23 cellular contexts compared by ENCODE assay signal in the genomic region with DNA sequence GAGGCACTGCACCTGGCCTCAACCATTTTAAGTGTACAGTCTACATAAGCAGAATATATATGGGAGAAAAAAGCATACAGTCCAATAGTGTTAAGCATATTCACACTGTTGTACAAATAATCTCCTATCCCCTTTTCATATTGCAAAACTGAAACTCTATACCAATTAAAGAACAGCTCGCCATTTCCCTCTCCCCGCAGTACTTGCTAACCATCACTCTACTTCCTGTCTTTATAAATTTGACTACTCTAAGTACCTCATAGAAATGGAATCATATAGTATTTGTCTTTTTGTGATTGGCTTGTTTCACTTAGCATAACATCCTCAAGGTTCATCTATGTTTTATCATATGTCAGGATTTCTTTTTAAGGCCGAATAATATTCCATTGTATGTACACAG. TPM values are rescaled to one million over a fixed set of nuclear protein-coding genes. Genes with fewer than 3 reads are reported as not detected.
DNase-seq lines count a peak whose midpoint lies in the region; ATAC-seq, FAIRE-seq and TF ChIP-seq lines count a peak whose summit lies in the region.
"Had no signal": no experiment of that assay in that cellular context is flagged by ENCODE, and none has a peak within 500 bp of the region (broad histone marks: within the 10 kb centered on the region; RNA-seq: fewer than 3 reads in every experiment).

No MANE protein-coding gene starts in this region.

- in situ Hi-C loops in GM12878 (cut with MboI), result loop anchor here (5.0 kb wide), 1 partner anchor 288 kb away; no protein-coding TSS in a partner anchor

- H3K4me2 ChIP-seq in OCI-LY7 (ENCODE audit: low read length), result no peak overlapping the region
- no peak overlapping the region for H3K4me2 ChIP-seq in GM12878 (ENCODE audit: control insufficient read depth, insufficient read depth)
- H3K4me2 ChIP-seq: KMS-11 had no signal

- peak overlapping the region; percentile 82 for H3K27ac Mint-ChIP-seq in activated naive CD4-positive, alpha-beta T cell treated with anti-CD3 and anti-CD28 coated beads, Interleukin-2, amount 50 U/mL, for 24 hours

- RAD21 ChIA-PET in GM12878 (lab: Charles Lee; ENCODE audit: unreplicated experiment), result interaction anchor here (0.9 to 7.4 kb wide), 13 partner anchors 9 to 291 kb away, joined by 3 to 388 read pairs (median 5); partner anchors contain the start of genes ARHGEF3 and TASOR

- peak; percentile 49 for FAIRE-seq in GM12878 (lab: Jason Lieb, UNC)
- FAIRE-seq: HTR-8/SVneo had no signal

- H3K79me2 ChIP-seq in OCI-LY7 (ENCODE audit: insufficient read depth, low read depth, low read length), result no peaks in the 10 kb centered on the region
- no peaks in the 10 kb centered on the region for H3K79me2 ChIP-seq in GM12878 (ENCODE audit: control insufficient read depth, insufficient read depth, low read length)

- H3K27ac ChIP-seq in OCI-LY7 (ENCODE audit: low read depth, low read length, poor library complexity, severe bottlenecking), result no peak overlapping the region
- no peak overlapping the region for H3K27ac ChIP-seq in GM12878 (ENCODE audit: control insufficient read depth, insufficient read depth)
- H3K27ac ChIP-seq: KMS-11, left lung, psoas muscle, stomach, transverse colon had no signal

- CTCF ChIA-PET in OCI-LY7 (lab: Charles Lee; ENCODE audit: unreplicated experiment) (no interaction called here), GM12878 (lab: Yijun Ruan, JAX) (interaction anchor here (0.8 to 8.5 kb wide), 16 partner anchors 8 to 291 kb away, joined by 3 to 429 read pairs (median 5); partner anchors contain the start of genes ARHGEF3 and TASOR)

- no peak overlapping the region for H3K9ac ChIP-seq in GM12878 (ENCODE audit: control insufficient read depth, insufficient read depth, low read length)
- H3K9ac ChIP-seq: KMS-11 had no signal

- no peaks in the 10 kb centered on the region for H3K27me3 Mint-ChIP-seq in activated naive CD4-positive, alpha-beta T cell treated with anti-CD3 and anti-CD28 coated beads, Interleukin-2, amount 50 U/mL, for 24 hours

- DNase-seq in activated naive CD4-positive, alpha-beta T cell treated with Interleukin-2 at 50 U/mL for 16 hours, result no peak
- DNase-seq in OCI-LY7 (ENCODE audit: low spot score) (peak; percentile 24), GM12878 (ENCODE audit: low read depth, low spot score) (no peak), hepatic stellate cell (ENCODE audit: low spot score) (no peak), NCI-H1092 treated with DMSO at 0.1 percent for 48 hours (lab: John Stamatoyannopoulos, UW) (no peak), NCI-H146 treated with DMSO at 0.1 percent for 48 hours (lab: John Stamatoyannopoulos, UW; ENCODE audit: unreplicated experiment) (no peak)
- no peak for DNase-seq in NK-92 treated with Interleukin-12 subunit alpha and Interleukin-12 subunit beta, amount 100 ng/mL, for 24 hours (lab: John Stamatoyannopoulos, UW)
- DNase-seq: amniotic stem cell; DND-41; H7; head of caudate nucleus; left lung; NCI-H1048; NCI-H510A; OCI-M1; psoas muscle; Right ventricle myocardium superior; stimulated activated CD4-positive, alpha-beta T cell treated with anti-CD3 and anti-CD28 coated beads, Interleukin-1b, Interleukin-23, amount 100 ng/mL, for 48 hours; stomach; transverse colon had no signal

- no peaks in the 10 kb centered on the region for H3K9me2 ChIP-seq in OCI-LY7 (ENCODE audit: insufficient read depth, low read length)

- TF ChIP-seq CTCF in OCI-LY7 (conservative IDR thresholded peaks at IDR 0.05; ENCODE audit: low read length), result no peak
- TF ChIP-seq CTCF in GM12878 (IDR thresholded peaks at IDR 0.05 in 2 of 3, conservative IDR thresholded peaks at IDR 0.05 in 1 of 3; ENCODE audit: control insufficient read depth in 2 of 3, extremely low read depth in 1 of 3, insufficient read depth in 1 of 3, low read depth in 3 of 3, low read length in 3 of 3), result no peak

- no peaks in the 10 kb centered on the region for H3K36me3 Mint-ChIP-seq in activated naive CD4-positive, alpha-beta T cell treated with anti-CD3 and anti-CD28 coated beads, Interleukin-2, amount 50 U/mL, for 24 hours

- H3K36me3 ChIP-seq in OCI-LY7 (ENCODE audit: insufficient read depth, low read length) (no peaks in the 10 kb centered on the region), GM12878 (ENCODE audit: control insufficient read depth in 2 of 2, insufficient read depth in 2 of 2, low read length in 1 of 2) (no peaks in the 10 kb centered on the region)
- H3K36me3 ChIP-seq: left lung, stomach, transverse colon had no signal

- no peaks in the 10 kb centered on the region for H3K9me3 Mint-ChIP-seq in activated naive CD4-positive, alpha-beta T cell treated with anti-CD3 and anti-CD28 coated beads, Interleukin-2, amount 50 U/mL, for 24 hours

- TF ChIP-seq EP300 in GM12878 (IDR thresholded peaks at IDR 0.05; ENCODE audit: borderline replicate concordance in 1 of 2, control insufficient read depth in 1 of 2, low read depth in 2 of 2, low read length in 2 of 2), result no peak

- no TSS peak for BruUV-seq in OCI-LY7 (replicated peaks; lab: Mats Ljungman, UMichigan)
- BruUV-seq in GM12878 (replicated peaks; lab: Mats Ljungman, UMichigan), result no TSS peak

- H2AFZ ChIP-seq in OCI-LY7 (ENCODE audit: low read length) (peak overlapping the region; percentile 58; the same call in 1 of the 2 replicates), GM12878 (ENCODE audit: control insufficient read depth, low read depth, low read length) (no peak overlapping the region)

- SMC1A ChIA-PET in GM12878 (lab: Charles Lee; ENCODE audit: uncharacterized antibody, unreplicated experiment), result interaction anchor here (0.6 to 7.6 kb wide), 21 partner anchors 11 to 287 kb away, joined by 3 to 411 read pairs (median 4); partner anchors contain the start of gene ARHGEF3

- H3K4me3 ChIP-seq in OCI-LY7 (ENCODE audit: low read depth, low read length, poor library complexity, severe bottlenecking) (no peak overlapping the region), GM12878 (no peak overlapping the region)
- H3K4me3 ChIP-seq: left lung, psoas muscle, stomach, transverse colon had no signal

- H3K27me3 ChIP-seq in GM12878 (replicated peaks in 1 of 2; ENCODE audit: control insufficient read depth in 2 of 2, insufficient read depth in 2 of 2, low read length in 1 of 2), result no peaks in the 10 kb centered on the region
- H3K27me3 ChIP-seq: left lung, stomach, transverse colon had no signal

- H4K20me1 ChIP-seq in OCI-LY7 (ENCODE audit: insufficient read depth, low read length) (no peaks in the 10 kb centered on the region), GM12878 (ENCODE audit: control insufficient read depth, insufficient read depth) (no peaks in the 10 kb centered on the region)

- peaks cover 11% of the 10 kb centered on the region for H3K4me1 ChIP-seq in OCI-LY7 (ENCODE audit: insufficient read depth, low read length, poor library complexity, severe bottlenecking)
- peaks cover 10% of the 10 kb centered on the region; the same call in 1 of the 2 replicates for H3K4me1 ChIP-seq in GM12878 (ENCODE audit: control insufficient read depth, insufficient read depth, low read length)
- H3K4me1 ChIP-seq: psoas muscle had no signal

- ATAC-seq in GM12878, result peak; percentile 81
- ATAC-seq: left lung, psoas muscle had no signal

- H3K4me1 Mint-ChIP-seq in activated naive CD4-positive, alpha-beta T cell treated with anti-CD3 and anti-CD28 coated beads, Interleukin-2, amount 50 U/mL, for 24 hours, result peaks cover 18% of the 10 kb centered on the region

- H3K9me3 ChIP-seq in OCI-LY7 (ENCODE audit: low read length) (no peaks in the 10 kb centered on the region), GM12878 (replicated peaks; ENCODE audit: control insufficient read depth, insufficient read depth, low read length) (no peaks in the 10 kb centered on the region; the same call in 2 of the 3 replicates)
- H3K9me3 ChIP-seq: left lung, psoas muscle, stomach, transverse colon had no signal

- intact Hi-C loops in OCI-LY7 (cut with micrococcal nuclease; ENCODE audit: unreplicated experiment), result loop anchor here (5.0 kb wide), 1 partner anchor 78 kb away; no protein-coding TSS in a partner anchor
- intact Hi-C loops in GM12878 (cut with micrococcal nuclease; ENCODE audit: unreplicated experiment), result loop anchor here (10.0 kb wide), 1 partner anchor 360 kb away; the partner anchor contains the start of gene SPATA12

- TF ChIP-seq RAD21 in GM12878 (IDR thresholded peaks at IDR 0.05; ENCODE audit: insufficient read depth, low read depth, low read length), result no peak

- 33% methylated on average over 3 of the region's 3 CpGs for WGBS in GM12878 (ENCODE audit: insufficient coverage, insufficient replicate concordance, low lambda C conversion rate, missing lambda C conversion rate)

- H3K4me3 Mint-ChIP-seq in activated naive CD4-positive, alpha-beta T cell treated with anti-CD3 and anti-CD28 coated beads, Interleukin-2, amount 50 U/mL, for 24 hours, result peak overlapping the region; percentile 50

- POLR2A ChIA-PET in OCI-LY7 (lab: Charles Lee) (interaction anchor here (0.6 to 2.5 kb wide), 9 partner anchors 54 to 288 kb away, joined by 3 to 18 read pairs (median 4); no protein-coding TSS in a partner anchor), GM12878 (lab: Charles Lee) (interaction anchor here (0.6 to 5.6 kb wide), 6 partner anchors 33 to 284 kb away, joined by 3 to 74 read pairs (median 5); partner anchors contain the start of gene ARHGEF3)

- TF ChIP-seq POLR2A in GM12878 (IDR thresholded peaks at IDR 0.05; ENCODE audit: low read depth, low read length), result no peak

RNA-seq across cellular contexts. Expression of gene TASOR, which starts 21.6 kb away (rescaled TPM):
- total RNA-seq in OCI-LY7 (2014; rRNA removed; shearing (Covaris generic)), result 94.7 and 96.5 TPM in 2 replicates
- total RNA-seq in OCI-LY7 (2022) (121 and 144 TPM in 2 replicates), GM12878 (2014; rRNA removed) (59.2 and 66.6 TPM in 2 replicates), GM12878 (2014; rRNA removed; fragmentation: Illumina TruSeq; extraction: Trizol) (95.1 and 106 TPM in 2 replicates), GM12878 (2021) (53.7 and 54.5 TPM in 2 replicates)
- total RNA-seq in GM12878 (2013; cell fraction: nucleolus; rRNA removed), result 120 and 130 TPM in 2 replicates
- polyA plus RNA-seq in GM12878 (2011; ENCODE audit: low read depth), result 38.7 TPM
- polyA plus RNA-seq in GM12878 (2011; rRNA removed) (70.3 and 123 TPM in 2 replicates), GM12878 (2014; fragmentation: Illumina TruSeq; extraction: Trizol) (78.2 and 109 TPM in 2 replicates), GM12878 (2014; fragmentation: Nextera tagmentation; extraction: Ambion mirVana) (10 to 100 TPM; 29.6 to 30.5 TPM), GM12878 (2014; rRNA removed) (36.0 and 51.5 TPM in 2 replicates), GM12878 (2016; fragmentation: Nextera tagmentation; extraction: Ambion mirVana) (10 to 100 TPM; 32.9 to 33.0 TPM)
- polyA plus RNA-seq in GM12878 (2011; cell fraction: cytosol; rRNA removed), result 24.3 and 26.6 TPM in 2 replicates
- polyA plus RNA-seq in GM12878 (2011; cell fraction: nucleus; rRNA removed), result 37.5 and 38.6 TPM in 2 replicates
- polyA plus RNA-seq in GM12878 (2012), result 34.3 and 47.3 TPM in 2 replicates
- 67.7 and 78.0 TPM in 2 replicates for polyA minus RNA-seq in GM12878 (2011; rRNA and poly(A)+ RNA removed)
- polyA minus RNA-seq in GM12878 (2011; cell fraction: cytosol; rRNA and poly(A)+ RNA removed), result 32.5 and 35.0 TPM in 2 replicates
- polyA minus RNA-seq in GM12878 (2011; cell fraction: nucleus; rRNA and poly(A)+ RNA removed), result 25.5 and 43.7 TPM in 2 replicates
